ENCODE assay signal across 25 cellular contexts in genomic region chr15:69296606-69297005, GRCh38. TPM values are rescaled to one million over a fixed set of nuclear protein-coding genes. Genes with fewer than 3 reads are reported as not detected.
"Had no signal": no experiment of that assay in that cellular context is flagged by ENCODE, and none has a peak within 500 bp of the region (broad histone marks: within the 10 kb centered on the region; RNA-seq: fewer than 3 reads in every experiment).

No MANE protein-coding gene starts in this region.

- H3K9me3 ChIP-seq: colonic mucosa, gastrocnemius medialis, left lung, ovary, right lobe of liver, suprapubic skin, transverse colon had no signal

- H3K27ac ChIP-seq: colonic mucosa, epithelial cell of prostate, gastrocnemius medialis, left lung, ovary, right lobe of liver, suprapubic skin, transverse colon had no signal

- H3K27me3 ChIP-seq: colonic mucosa, ovary had no signal

- DNase-seq: colonic mucosa; effector CD8-positive, alpha-beta T cell; endodermal cell; foreskin fibroblast; gastrocnemius medialis; head of caudate nucleus; left lung; natural killer cell; occipital lobe; ovary; right lobe of liver; stimulated activated CD4-positive, alpha-beta T cell treated with anti-CD3 and anti-CD28 coated beads, Interleukin-12 subunit alpha, Interleukin-12 subunit beta, amount 100 ng/mL, for 4 hours; stimulated activated CD4-positive, alpha-beta T cell treated with anti-CD3 and anti-CD28 coated beads, Interleukin-1b, Interleukin-23, amount 100 ng/mL, for 48 hours; stimulated activated CD4-positive, alpha-beta T cell treated with anti-CD3 and anti-CD28 coated beads, Interleukin-4, amount 100 ng/mL, for 1 hour; stimulated activated CD8-positive, alpha-beta memory T cell treated with anti-CD3 and anti-CD28 coated beads, Interleukin-4, amount 100 ng/mL, for 48 hours; stimulated activated naive CD4-positive, alpha-beta T cell; stimulated activated naive CD8-positive, alpha-beta T cell treated with anti-CD3 and anti-CD28 coated beads, Interleukin-15, amount 100 ng/mL, for 72 hours; transverse colon had no signal

- H3K4me3 ChIP-seq: colonic mucosa, gastrocnemius medialis, ovary, right lobe of liver, smooth muscle cell, suprapubic skin, transverse colon had no signal

- H3K36me3 ChIP-seq: colonic mucosa, gastrocnemius medialis, left lung, ovary, right lobe of liver, suprapubic skin, transverse colon had no signal

- H3K4me1 ChIP-seq: colonic mucosa, gastrocnemius medialis had no signal

- FAIRE-seq: keratinocyte had no signal

- H3K4me2 ChIP-seq: smooth muscle cell had no signal

- ATAC-seq: esophagus mucosa; gastrocnemius medialis; left lung; natural killer cell; right lobe of liver; stimulated activated naive CD8-positive, alpha-beta T cell treated with anti-CD3 and anti-CD28 coated beads, Interleukin-15, amount 100 ng/mL, for 72 hours had no signal

RNA-seq across cellular contexts. Expression of gene PAQR5, which starts 2.1 kb away (rescaled TPM):
- total RNA-seq: glomerular endothelial cell had no signal
- polyA plus RNA-seq: neural cell had no signal
